In the genomic region with DNA sequence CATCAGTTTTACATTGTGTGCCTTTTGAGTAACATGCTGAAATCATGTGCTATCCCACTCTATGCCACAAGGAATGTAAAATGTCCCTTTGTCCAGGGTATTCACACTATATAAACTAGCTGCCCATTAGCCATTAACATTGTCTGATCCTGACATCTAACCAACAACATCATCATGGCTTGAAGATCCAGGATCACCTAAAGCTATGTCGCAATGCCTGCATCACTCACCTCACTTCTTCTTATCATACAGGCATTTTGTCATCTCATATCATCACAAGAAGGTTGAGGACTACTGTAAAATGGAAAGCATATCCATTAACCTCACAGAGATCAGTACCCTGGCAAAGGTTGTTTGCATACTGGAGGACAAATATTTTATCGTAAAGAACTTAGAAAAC, we compare ENCODE assay signal across 22 cellular contexts.
"Had no signal": no experiment of that assay in that cellular context is flagged by ENCODE, and none has a peak within 500 bp of the region (broad histone marks: within the 10 kb centered on the region; RNA-seq: fewer than 3 reads in every experiment).

No MANE protein-coding gene starts in this region.

- H3K27ac ChIP-seq: colonic mucosa, esophagus muscularis mucosa, gastrocnemius medialis, left lung, lower lobe of right lung had no signal

- H3K27me3 Mint-ChIP-seq: dendritic cell treated with granulocyte-macrophage colony-stimulating factor and Interleukin-4, amounts not matched to agents 40 ng/mL and 50 ng/mL, for 4 days; effector memory CD8-positive, alpha-beta T cell; naive B cell had no signal

- H3K4me1 ChIP-seq: colonic mucosa, left lung, lower lobe of right lung had no signal

- H3K27ac Mint-ChIP-seq: dendritic cell treated with granulocyte-macrophage colony-stimulating factor and Interleukin-4, amounts not matched to agents 40 ng/mL and 50 ng/mL, for 4 days; effector memory CD8-positive, alpha-beta T cell; mesothelial cell of epicardium; naive B cell had no signal

- H3K4me1 Mint-ChIP-seq: mesothelial cell of epicardium, naive B cell had no signal

- FAIRE-seq: islet of Langerhans, keratinocyte had no signal

- H3K27me3 ChIP-seq: colonic mucosa, esophagus muscularis mucosa, gastrocnemius medialis, heart right ventricle, left lung had no signal

- H3K4me3 ChIP-seq: colonic mucosa, esophagus muscularis mucosa, gastrocnemius medialis, heart right ventricle, left lung, lower lobe of right lung, mucosa of descending colon had no signal

- H3K36me3 ChIP-seq: colonic mucosa, esophagus muscularis mucosa, gastrocnemius medialis, heart right ventricle, left lung, lower lobe of right lung had no signal

- DNase-seq: colonic mucosa; cortex of kidney; effector CD8-positive, alpha-beta T cell; effector memory CD8-positive, alpha-beta T cell; foreskin melanocyte; gastrocnemius medialis; glutamatergic neuron; head of caudate nucleus; heart right ventricle; hippocampal formation; left cardiac atrium; left lung; left ventricle myocardium superior; lower lobe of right lung; mesenchymal stem cell; mucosa of descending colon; naive B cell had no signal

- ATAC-seq: effector memory CD8-positive, alpha-beta T cell; gastrocnemius medialis; heart right ventricle; left cardiac atrium; left lung; left ventricle myocardium superior; lower lobe of right lung; mucosa of descending colon had no signal

- H3K9me3 ChIP-seq: colonic mucosa, esophagus muscularis mucosa, gastrocnemius medialis, heart right ventricle, left lung, lower lobe of right lung, mucosa of descending colon had no signal

- H3K4me3 Mint-ChIP-seq: dendritic cell treated with granulocyte-macrophage colony-stimulating factor and Interleukin-4, amounts not matched to agents 40 ng/mL and 50 ng/mL, for 4 days; effector memory CD8-positive, alpha-beta T cell; mesothelial cell of epicardium; naive B cell had no signal

- H3K9me3 Mint-ChIP-seq: mesothelial cell of epicardium had no signal

- H3K36me3 Mint-ChIP-seq: mesothelial cell of epicardium had no signal
